Comparison of ENCODE assay signal across 13 cellular contexts in genomic region chr4:144644368-144645101, GRCh38. TPM values are rescaled to one million over a fixed set of nuclear protein-coding genes. Genes with fewer than 3 reads are reported as not detected.
DNase-seq lines count a peak whose midpoint lies in the region; ATAC-seq and TF ChIP-seq lines count a peak whose summit lies in the region.
"Had no signal": no experiment of that assay in that cellular context is flagged by ENCODE, and none has a peak within 500 bp of the region (broad histone marks: within the 10 kb centered on the region; RNA-seq: fewer than 3 reads in every experiment).

No MANE protein-coding gene starts in this region.

- H3K9me3 ChIP-seq in IMR-90 (ENCODE audit: control insufficient read depth, insufficient read depth, low read length) (no peaks in the 10 kb centered on the region), thymus (ENCODE audit: control insufficient read depth) (no peaks in the 10 kb centered on the region), vagina (no peaks in the 10 kb centered on the region)
- H3K9me3 ChIP-seq in naive thymus-derived CD4-positive, alpha-beta T cell (ENCODE audit: control insufficient read depth in 2 of 3, low read length in 3 of 3), result no peaks in the 10 kb centered on the region

- no peak overlapping the region for H2BK120ac ChIP-seq in IMR-90 (ENCODE audit: low read depth, low read length)

- peaks cover 48 to 59% (median 51%) of the 10 kb centered on the region in 5 donors for H3K27me3 Mint-ChIP-seq in naive thymus-derived CD4-positive, alpha-beta T cell
- H3K27me3 Mint-ChIP-seq in MCF 10A (ENCODE audit: insufficient read depth, unreplicated experiment), result peaks cover 14% of the 10 kb centered on the region

- H2AFZ ChIP-seq in IMR-90 (replicated peaks; ENCODE audit: low read length, poor library complexity), result peak overlapping the region; percentile 81

- no peak for TF ChIP-seq CTCF in IMR-90 (conservative IDR thresholded peaks at IDR 0.05; ENCODE audit: low read depth, low read length)
- TF ChIP-seq CTCF in MCF 10A (IDR thresholded peaks at IDR 0.05; ENCODE audit: unreplicated experiment), result no peak
- TF ChIP-seq CTCF in vagina (IDR thresholded peaks at IDR 0.05), result no peak

- peak overlapping the region; percentile 91 for H3K4me2 ChIP-seq in IMR-90 (ENCODE audit: low read depth, low read length)

- H2AK5ac ChIP-seq in IMR-90 (ENCODE audit: low read depth, low read length), result no peak overlapping the region

- H4K8ac ChIP-seq in IMR-90 (ENCODE audit: low read depth in 2 of 2, low read length in 2 of 2), result no peak overlapping the region; a peak in 1 of 4 replicates

- peaks cover 16 to 21% of the 10 kb centered on the region in 2 experiments; a peak in 3 of 4 replicates for H3K79me1 ChIP-seq in IMR-90 (ENCODE audit: low read depth in 1 of 2, low read length in 2 of 2)

- peak overlapping the region; percentile 32; the same call in 1 of the 2 replicates for H3K23ac ChIP-seq in IMR-90 (ENCODE audit: low read depth, low read length)

- TF ChIP-seq RAD21 in IMR-90 (IDR thresholded peaks at IDR 0.05; ENCODE audit: low read length), result no peak

- WGBS in IMR-90 (ENCODE audit: extremely low coverage in 2 of 2, insufficient read length in 1 of 2), 2 experiments, result no CpG with 5 or more reads among the region's 12 CpGs
- WGBS in thymus, result 78% methylated on average over 12 of the region's 12 CpGs

- no peaks in the 10 kb centered on the region for H4K20me1 ChIP-seq in IMR-90 (ENCODE audit: insufficient read depth, low read length)

- peak overlapping the region; percentile 88; the same call in 1 of the 2 replicates for H3K4me3 ChIP-seq in IMR-90 (ENCODE audit: insufficient read depth, low read depth, low read length)
- no peak overlapping the region for H3K4me3 ChIP-seq in naive thymus-derived CD4-positive, alpha-beta T cell (ENCODE audit: low read length)
- H3K4me3 ChIP-seq in thymus (ENCODE audit: low read length), result peak overlapping the region; percentile 81
- no peak overlapping the region for H3K4me3 ChIP-seq in vagina

- no peak overlapping the region for H4K5ac ChIP-seq in IMR-90 (ENCODE audit: low read depth, low read length)

- H3K27ac ChIP-seq in IMR-90 (ENCODE audit: insufficient read depth, low read length), result no peak overlapping the region
- H3K27ac ChIP-seq in naive thymus-derived CD4-positive, alpha-beta T cell (ENCODE audit: low read depth, low read length), result no peak overlapping the region
- no peak overlapping the region for H3K27ac ChIP-seq in thymus (ENCODE audit: low read depth)
- no peak overlapping the region for H3K27ac ChIP-seq in vagina

- H3K4me1 ChIP-seq in IMR-90 (ENCODE audit: control insufficient read depth, insufficient read depth, low read length) (peaks cover 7% of the 10 kb centered on the region), thymus (ENCODE audit: control insufficient read depth, insufficient read depth, low read length) (peaks cover 17% of the 10 kb centered on the region), vagina (peaks cover 16% of the 10 kb centered on the region)
- H3K4me1 ChIP-seq in naive thymus-derived CD4-positive, alpha-beta T cell (ENCODE audit: control insufficient read depth in 2 of 2, insufficient read depth in 2 of 2, low read length in 2 of 2), result no peaks in the 10 kb centered on the region

- no peak overlapping the region for H4K91ac ChIP-seq in IMR-90 (ENCODE audit: insufficient read depth, low read depth, low read length)

- in situ Hi-C loops in IMR-90 (cut with MboI; ENCODE audit: low sequenced_read_pairs), result no loop called here

- intact Hi-C loops in IMR-90 (cut with micrococcal nuclease) (loop anchor here (10.0 kb wide), 1 partner anchor 450 kb away; the partner anchor contains the start of genes ABCE1 and ANAPC10), MCF 10A (cut with micrococcal nuclease) (no loop called here), vagina (cut with DNase I) (no loop called here)
- intact Hi-C loops in naive thymus-derived CD4-positive, alpha-beta T cell (cut with micrococcal nuclease), result loop anchor here in 1 of 2 donors (10.0 kb wide), 1 partner anchor 420 kb away; no protein-coding TSS in a partner anchor

- H3K9me3 Mint-ChIP-seq in naive thymus-derived CD4-positive, alpha-beta T cell, result peaks cover 0 to 3% (median 0%) of the 10 kb centered on the region in 11 donors
- H3K9me3 Mint-ChIP-seq in MCF 10A (ENCODE audit: unreplicated experiment), result no peaks in the 10 kb centered on the region
- H3K9me3 Mint-ChIP-seq: activated CD4-positive, alpha-beta memory T cell treated with anti-CD3 and anti-CD28 coated beads, Interleukin-2, amount 10 ng/mL, durations not matched to agents 7 days and 5 days; dendritic cell treated with granulocyte-macrophage colony-stimulating factor and Interleukin-4, amounts not matched to agents 40 ng/mL and 50 ng/mL, for 4 days had no signal

- no peak overlapping the region for H3K9ac ChIP-seq in IMR-90 (ENCODE audit: low read depth, low read length)

- H3K4me3 Mint-ChIP-seq in naive thymus-derived CD4-positive, alpha-beta T cell, result peak overlapping the region in 7 of 10 donors; percentile 30 to 67 (median 56)
- no peak overlapping the region for H3K4me3 Mint-ChIP-seq in MCF 10A (ENCODE audit: unreplicated experiment)
- H3K4me3 Mint-ChIP-seq: activated CD4-positive, alpha-beta memory T cell treated with anti-CD3 and anti-CD28 coated beads, Interleukin-2, amount 10 ng/mL, durations not matched to agents 7 days and 5 days; dendritic cell treated with granulocyte-macrophage colony-stimulating factor and Interleukin-4, amounts not matched to agents 40 ng/mL and 50 ng/mL, for 4 days had no signal

- dilution Hi-C loops in IMR-90 (cut with HindIII; ENCODE audit: low sequenced_read_pairs, unreplicated experiment), result no loop called here

- DNase-seq in IMR-90, result no peak
- DNase-seq in dermis blood vessel endothelial cell, result peak; percentile 32
- no peak for DNase-seq in naive thymus-derived CD4-positive, alpha-beta T cell
- DNase-seq in stimulated activated CD8-positive, alpha-beta memory T cell treated with anti-CD3 and anti-CD28 coated beads, Interleukin-4, amount 100 ng/mL, for 48 hours, result no peak
- no peak for DNase-seq in MCF 10A (ENCODE audit: unreplicated experiment)
- DNase-seq in vagina (ENCODE audit: extremely low spot score in 2 of 2), result no peak
- DNase-seq: activated CD4-positive, alpha-beta memory T cell treated with anti-CD3 and anti-CD28 coated beads, Interleukin-2, amount 10 ng/mL, durations not matched to agents 7 days and 5 days; CD4-positive, CD25-positive, alpha-beta regulatory T cell; NK-92 treated with Interleukin-12 subunit alpha and Interleukin-12 subunit beta, amount 100 ng/mL, for 24 hours; SIG-M5 had no signal

- TF ChIP-seq POLR2A in IMR-90 (IDR thresholded peaks at IDR 0.05; ENCODE audit: low read depth, low read length), result no peak
- no peak for TF ChIP-seq POLR2A in vagina (IDR thresholded peaks at IDR 0.05)

- H3K14ac ChIP-seq in IMR-90 (replicated peaks; ENCODE audit: low read depth, low read length), result 0 out of 2 replicates have a peak overlapping the region, but pooled peaks have one; percentile 35

- no peak overlapping the region for H2BK5ac ChIP-seq in IMR-90 (ENCODE audit: low read depth, low read length, poor library complexity, severe bottlenecking)

- H2BK15ac ChIP-seq in IMR-90 (ENCODE audit: low read depth, low read length), result no peak overlapping the region

- H3K27me3 ChIP-seq in IMR-90 (ENCODE audit: control insufficient read depth, insufficient read depth, low read length) (no peaks in the 10 kb centered on the region), thymus (ENCODE audit: control insufficient read depth, insufficient read depth) (no peaks in the 10 kb centered on the region), vagina (no peaks in the 10 kb centered on the region)
- peaks cover 0 to 11% of the 10 kb centered on the region in 2 donors for H3K27me3 ChIP-seq in naive thymus-derived CD4-positive, alpha-beta T cell (ENCODE audit: control insufficient read depth in 2 of 2, insufficient read depth in 2 of 2, low read length in 2 of 2)

- H3K36me3 Mint-ChIP-seq in naive thymus-derived CD4-positive, alpha-beta T cell, result no peaks in the 10 kb centered on the region
- no peaks in the 10 kb centered on the region for H3K36me3 Mint-ChIP-seq in MCF 10A (ENCODE audit: insufficient read depth, unreplicated experiment)
- H3K36me3 Mint-ChIP-seq: CD4-positive, CD25-positive, alpha-beta regulatory T cell had no signal

- H3K18ac ChIP-seq in IMR-90 (ENCODE audit: low read depth, low read length), result no peak overlapping the region

- H3K4me1 Mint-ChIP-seq in naive thymus-derived CD4-positive, alpha-beta T cell, result peaks cover 10 to 27% (median 23%) of the 10 kb centered on the region in 7 donors
- H3K4me1 Mint-ChIP-seq in MCF 10A (ENCODE audit: insufficient read depth, unreplicated experiment), result peaks cover 8% of the 10 kb centered on the region

- H3K56ac ChIP-seq in IMR-90 (ENCODE audit: extremely low read depth, insufficient read depth, low read length), result no peak overlapping the region

- H2BK20ac ChIP-seq in IMR-90 (ENCODE audit: low read depth, low read length), result no peak overlapping the region

- no peak for ATAC-seq in IMR-90 (ENCODE audit: low read depth)
- ATAC-seq in naive thymus-derived CD4-positive, alpha-beta T cell, result no peak
- ATAC-seq in GM19324 (IDR thresholded peaks at IDR 0.05; ENCODE audit: low FRiP score, unreplicated experiment), result no peak

- peaks cover 4% of the 10 kb centered on the region for H3K9me1 ChIP-seq in IMR-90 (ENCODE audit: insufficient read depth, low read length)

- H3K27ac Mint-ChIP-seq in naive thymus-derived CD4-positive, alpha-beta T cell, result no peak overlapping the region
- H3K27ac Mint-ChIP-seq in MCF 10A (ENCODE audit: low read depth, unreplicated experiment), result no peak overlapping the region
- H3K27ac Mint-ChIP-seq: activated CD4-positive, alpha-beta memory T cell treated with anti-CD3 and anti-CD28 coated beads, Interleukin-2, amount 10 ng/mL, durations not matched to agents 7 days and 5 days; dendritic cell treated with granulocyte-macrophage colony-stimulating factor and Interleukin-4, amounts not matched to agents 40 ng/mL and 50 ng/mL, for 4 days had no signal

- BruUV-seq in IMR-90 (replicated peaks; lab: Mats Ljungman, UMichigan) (no TSS peak), MCF 10A (replicated peaks; lab: Mats Ljungman, UMichigan) (no TSS peak)

- POLR2A ChIA-PET in IMR-90 (lab: Charles Lee; ENCODE audit: unreplicated experiment), result no interaction called here
- POLR2A ChIA-PET in naive thymus-derived CD4-positive, alpha-beta T cell (lab: Charles Lee), result no interaction called here
- POLR2A ChIA-PET in MCF 10A (lab: Yijun Ruan, JAX), result no interaction called here

- no peaks in the 10 kb centered on the region for H3K36me3 ChIP-seq in IMR-90 (ENCODE audit: control insufficient read depth, insufficient read depth, low read length)
- H3K36me3 ChIP-seq in naive thymus-derived CD4-positive, alpha-beta T cell (ENCODE audit: control insufficient read depth in 2 of 3, insufficient read depth in 3 of 3, low read length in 3 of 3), result no peaks in the 10 kb centered on the region
- peaks cover 3% of the 10 kb centered on the region for H3K36me3 ChIP-seq in thymus (ENCODE audit: control insufficient read depth, insufficient read depth)
- H3K36me3 ChIP-seq in vagina, result no peaks in the 10 kb centered on the region

- H3K4ac ChIP-seq in IMR-90 (ENCODE audit: low read depth, low read length), result no peak overlapping the region

- peak overlapping the region; percentile 85 for H2AK9ac ChIP-seq in IMR-90 (replicated peaks; ENCODE audit: low read depth, low read length, poor library complexity)

- CTCF ChIA-PET in IMR-90 (lab: Yijun Ruan, JAX), result no interaction called here
- CTCF ChIA-PET in naive thymus-derived CD4-positive, alpha-beta T cell (lab: Charles Lee), result no interaction called here
- CTCF ChIA-PET in MCF 10A (lab: Yijun Ruan, JAX), result no interaction called here

RNA-seq across cellular contexts. Expression of gene HHIP, which starts 1.4 kb away (rescaled TPM):
- total RNA-seq in IMR-90 (2012; rRNA removed), result 6.6 and 8.6 TPM in 2 replicates
- 7.8 and 9.6 TPM in 2 replicates for polyA plus RNA-seq in IMR-90 (2012; rRNA removed)
- polyA plus RNA-seq in IMR-90 (2012; cell fraction: cytosol; rRNA removed), result 2.6 and 3.4 TPM in 2 replicates
- 1.2 and 3.9 TPM in 2 replicates for polyA plus RNA-seq in IMR-90 (2012; cell fraction: nucleus; rRNA removed; ENCODE audit: low replicate concordance)
- total RNA-seq in dermis blood vessel endothelial cell, result 37.1 and 191 TPM in 2 replicates
- total RNA-seq in naive thymus-derived CD4-positive, alpha-beta T cell, result under 1 TPM in 1 of 5 experiments, not detected in 4; 0.19 TPM
- not detected for polyA plus RNA-seq in naive thymus-derived CD4-positive, alpha-beta T cell
- 2.9 TPM for polyA plus RNA-seq in thymus
- total RNA-seq in MCF 10A (2022), result 0.12 TPM in 1 of 2 replicates, not detected in the other
- 0.25 TPM for total RNA-seq in vagina
- total RNA-seq: activated CD4-positive, alpha-beta memory T cell treated with anti-CD3 and anti-CD28 coated beads, Interleukin-2, amount 10 ng/mL, durations not matched to agents 7 days and 5 days; CD4-positive, CD25-positive, alpha-beta regulatory T cell had no signal
- polyA plus RNA-seq: CD4-positive, CD25-positive, alpha-beta regulatory T cell had no signal

Comparison
In these comparisons a context has a peak if more than half of its experiments do, and no peak if none do; other contexts are left out.
1. H3K4me3 ChIP-seq: peak in IMR-90 (single experiment) and thymus (single experiment); none in naive thymus-derived CD4-positive, alpha-beta T cell (single experiment) and vagina (0 of 2).